Comparison of ENCODE assay signal across 13 cellular contexts in the genomic region with DNA sequence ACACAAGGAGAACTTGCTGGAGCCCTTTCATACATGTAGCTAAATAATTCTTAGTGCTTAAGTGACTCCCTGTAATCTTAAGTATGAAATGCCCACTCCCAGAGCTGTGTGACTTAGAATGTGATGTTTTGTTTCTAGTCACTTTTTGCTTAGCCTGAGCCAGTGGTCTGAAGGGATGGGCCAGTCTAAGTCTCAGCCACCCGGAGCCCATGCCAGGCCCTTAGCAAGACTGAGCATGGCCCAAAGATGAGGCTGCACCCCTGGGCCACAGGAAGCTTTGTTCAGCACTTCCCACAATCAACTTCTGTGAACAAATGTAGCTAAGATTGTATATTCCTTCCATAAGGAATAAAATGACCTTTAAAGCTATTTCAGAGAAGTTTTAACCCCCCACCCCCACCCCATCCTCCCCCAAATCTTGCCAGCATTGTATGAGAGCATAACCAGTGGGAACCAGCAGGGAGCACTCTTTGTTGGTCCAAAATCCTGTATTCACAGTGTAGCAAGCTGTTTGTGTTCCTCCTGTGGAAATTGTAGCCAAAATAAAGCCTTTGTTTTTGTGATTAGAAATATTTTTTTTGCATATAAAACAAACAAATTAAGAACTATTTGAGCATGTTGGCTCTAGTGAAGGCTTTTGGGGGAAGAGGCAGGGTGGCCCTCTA.
DNase-seq lines count a peak whose midpoint lies in the region; ATAC-seq and TF ChIP-seq lines count a peak whose summit lies in the region.
"Had no signal": no experiment of that assay in that cellular context is flagged by ENCODE, and none has a peak within 500 bp of the region (broad histone marks: within the 10 kb centered on the region; RNA-seq: fewer than 3 reads in every experiment).

No MANE protein-coding gene starts in this region.

- no peaks in the 10 kb centered on the region; the same call in 1 of the 2 replicates for H4K20me1 ChIP-seq in Karpas-422 (ENCODE audit: insufficient read depth, low read depth, low read length)

- no peaks in the 10 kb centered on the region for H3K79me2 ChIP-seq in Karpas-422 (ENCODE audit: low read length)

- no peaks in the 10 kb centered on the region for H3K9me2 ChIP-seq in Karpas-422 (replicated peaks; ENCODE audit: insufficient read depth, low read length)

- H3K4me3 ChIP-seq in Karpas-422 (ENCODE audit: low read length) (no peak overlapping the region), left lung (no peak overlapping the region)
- H3K4me3 ChIP-seq: ascending aorta, lower lobe of right lung had no signal

- intact Hi-C loops in left lung (cut with DNase I), result no loop called here

- H3K36me3 ChIP-seq in Karpas-422 (ENCODE audit: insufficient read depth, low read length) (peaks cover 51% of the 10 kb centered on the region), left lung (peaks cover 0 to 100% of the 10 kb centered on the region in 2 donors)

- no peaks in the 10 kb centered on the region for H3K4me1 Mint-ChIP-seq in brain

- no peaks in the 10 kb centered on the region for H3K27me3 Mint-ChIP-seq in brain

- no peak overlapping the region for H3K4me2 ChIP-seq in Karpas-422 (ENCODE audit: low read depth, low read length, poor library complexity, severe bottlenecking)

- no peak for TF ChIP-seq CTCF in brain (conservative IDR thresholded peaks at IDR 0.05)
- no peak for TF ChIP-seq CTCF in left lung (IDR thresholded peaks at IDR 0.05)

- no peaks in the 10 kb centered on the region for H3K27me3 ChIP-seq in Karpas-422 (ENCODE audit: low read length)
- no peaks in the 10 kb centered on the region for H3K27me3 ChIP-seq in left lung
- H3K27me3 ChIP-seq: ascending aorta had no signal

- peak; percentile 50 for ATAC-seq in left lung
- ATAC-seq: lower lobe of right lung had no signal

- H2AFZ ChIP-seq in Karpas-422 (ENCODE audit: low read length), result no peak overlapping the region

- H3K36me3 Mint-ChIP-seq in brain, result peaks cover 70% of the 10 kb centered on the region

- H3K9me3 ChIP-seq in Karpas-422 (ENCODE audit: low read length), result no peaks in the 10 kb centered on the region
- H3K9me3 ChIP-seq in left lung, result no peaks in the 10 kb centered on the region
- H3K9me3 ChIP-seq: ascending aorta, lower lobe of right lung had no signal

- H3K4me1 ChIP-seq in Karpas-422 (ENCODE audit: low read length), result no peaks in the 10 kb centered on the region
- no peaks in the 10 kb centered on the region for H3K4me1 ChIP-seq in left lung
- H3K4me1 ChIP-seq: ascending aorta, lower lobe of right lung had no signal

- H3K27ac ChIP-seq in Karpas-422 (ENCODE audit: low read length), result no peak overlapping the region
- no peak overlapping the region for H3K27ac ChIP-seq in left lung
- H3K27ac ChIP-seq: ascending aorta, lower lobe of right lung had no signal

- H3K9ac ChIP-seq in Karpas-422 (ENCODE audit: low read length), result no peak overlapping the region

- no peaks in the 10 kb centered on the region for H3K9me3 Mint-ChIP-seq in brain

- no peak overlapping the region for H3K4me3 Mint-ChIP-seq in brain

- peak overlapping the region in 3 of 5 experiments; percentile 29 to 62 (median 60) for H3K27ac Mint-ChIP-seq in brain

- DNase-seq in AG08395 (ENCODE audit: low spot score) (peak; percentile 35), Karpas-422 (peak; percentile 44), left lung (no peak), DMS153 treated with DMSO at 0.1 percent for 48 hours (lab: John Stamatoyannopoulos, UW; ENCODE audit: unreplicated experiment) (no peak), HuH-7 (ENCODE audit: low spot score) (no peak), OCI-M2 (lab: John Stamatoyannopoulos, UW; ENCODE audit: unreplicated experiment) (no peak), GM19240 (ENCODE audit: insufficient read length, low spot score) (no peak)
- DNase-seq: activated CD8-positive, alpha-beta memory T cell treated with anti-CD3 and anti-CD28 coated beads, Interleukin-2, amount 50 U/mL, for 4 hours; COR-L47; lower lobe of right lung; NCI-H774 had no signal

Comparison
In these comparisons a context has a peak if more than half of its experiments do, and no peak if none do; other contexts are left out.
1. DNase-seq: peak in AG08395 (single experiment) and Karpas-422 (single experiment); none in left lung (0 of 2), DMS153 treated with DMSO at 0.1 percent for 48 hours (single experiment), HuH-7 (single experiment), OCI-M2 (single experiment) and GM19240 (single experiment).